Comparison of ENCODE assay signal across 8 cellular contexts in the genomic region with DNA sequence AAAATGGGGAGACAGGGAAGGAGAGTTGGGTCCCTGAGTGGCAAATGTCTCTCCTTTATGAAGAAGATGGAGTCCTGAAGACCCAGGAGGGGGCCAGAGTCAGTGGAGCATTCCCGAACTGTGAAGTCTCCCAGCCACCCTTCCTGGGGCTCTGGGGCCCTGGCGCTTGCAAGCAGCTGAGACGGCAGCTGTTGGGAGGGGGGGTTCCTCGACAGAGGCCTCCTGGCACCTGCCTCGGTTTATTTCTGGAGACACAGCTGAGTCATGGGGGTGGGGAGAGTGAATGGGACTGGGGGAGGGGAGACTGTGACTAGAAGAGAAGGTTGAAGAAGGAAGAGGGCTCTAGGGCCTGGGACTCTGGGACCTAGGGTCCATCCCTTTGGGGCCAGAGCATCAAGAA. TPM values are rescaled to one million over a fixed set of nuclear protein-coding genes. Genes with fewer than 3 reads are reported as not detected.
DNase-seq lines count a peak whose midpoint lies in the region; ATAC-seq, FAIRE-seq and TF ChIP-seq lines count a peak whose summit lies in the region.

No MANE protein-coding gene starts in this region.

- H3K9me3 Mint-ChIP-seq in T-helper 1 cell treated with Interleukin-12 subunit alpha and Interleukin-12 subunit beta and Interleukin-4 antibody, amounts not matched to agents 30 μg/mL and 1 μg/mL, for 36 hours: no peaks in the 10 kb centered on the region
- H3K9me3 Mint-ChIP-seq in astrocyte (ENCODE audit: unreplicated experiment): no peaks in the 10 kb centered on the region
- H3K9me3 Mint-ChIP-seq in activated T-cell treated with anti-CD3 and anti-CD28 coated beads, Interleukin-2, amount 50 U/mL, for 4 hours: no peaks in the 10 kb centered on the region

- H3K4me1 Mint-ChIP-seq in T-helper 1 cell treated with Interleukin-12 subunit alpha and Interleukin-12 subunit beta and Interleukin-4 antibody, amounts not matched to agents 30 μg/mL and 1 μg/mL, for 36 hours (ENCODE audit: low read depth): peaks cover 28% of the 10 kb centered on the region
- H3K4me1 Mint-ChIP-seq in astrocyte (ENCODE audit: low read depth, unreplicated experiment): peaks cover 78% of the 10 kb centered on the region
- H3K4me1 Mint-ChIP-seq in activated T-cell treated with anti-CD3 and anti-CD28 coated beads, Interleukin-2, amount 50 U/mL, for 4 hours (ENCODE audit: low read depth): peaks cover 33% of the 10 kb centered on the region

- peak overlapping the region; percentile 43 for H3K27ac Mint-ChIP-seq in T-helper 1 cell treated with Interleukin-12 subunit alpha and Interleukin-12 subunit beta and Interleukin-4 antibody, amounts not matched to agents 30 μg/mL and 1 μg/mL, for 36 hours
- peak overlapping the region; percentile 88 for H3K27ac Mint-ChIP-seq in astrocyte (ENCODE audit: unreplicated experiment)

- DNase-seq in T-helper 1 cell (no peak), astrocyte (ENCODE audit: low read depth) (peak; percentile 61), islet precursor cell (peak; percentile 87), tibial artery (peak; percentile 42 to 91), iPS-NIHi11 (ENCODE audit: low spot score) (no peak)
- DNase-seq in activated T-cell treated with anti-CD3 and anti-CD28 coated beads, Interleukin-2, amount 50 U/mL, for 4 hours: no peak

- H3K36me3 Mint-ChIP-seq in T-helper 1 cell treated with Interleukin-12 subunit alpha and Interleukin-12 subunit beta and Interleukin-4 antibody, amounts not matched to agents 30 μg/mL and 1 μg/mL, for 36 hours (ENCODE audit: low read depth): peaks cover 1% of the 10 kb centered on the region
- peaks cover 1% of the 10 kb centered on the region for H3K36me3 Mint-ChIP-seq in astrocyte (ENCODE audit: low read depth, unreplicated experiment)
- H3K36me3 Mint-ChIP-seq in activated T-cell treated with anti-CD3 and anti-CD28 coated beads, Interleukin-2, amount 50 U/mL, for 4 hours (ENCODE audit: insufficient read depth): no peaks in the 10 kb centered on the region

- H3K36me3 ChIP-seq in astrocyte (ENCODE audit: insufficient read depth, low read length) (no peaks in the 10 kb centered on the region), tibial artery (no peaks in the 10 kb centered on the region)

- H3K27me3 Mint-ChIP-seq in T-helper 1 cell treated with Interleukin-12 subunit alpha and Interleukin-12 subunit beta and Interleukin-4 antibody, amounts not matched to agents 30 μg/mL and 1 μg/mL, for 36 hours (ENCODE audit: low read depth): peaks cover 12% of the 10 kb centered on the region
- H3K27me3 Mint-ChIP-seq in astrocyte (ENCODE audit: low read depth, unreplicated experiment): no peaks in the 10 kb centered on the region
- peaks cover 1% of the 10 kb centered on the region for H3K27me3 Mint-ChIP-seq in activated T-cell treated with anti-CD3 and anti-CD28 coated beads, Interleukin-2, amount 50 U/mL, for 4 hours (ENCODE audit: low read depth)

- no peak overlapping the region for H3K4me3 Mint-ChIP-seq in T-helper 1 cell treated with Interleukin-12 subunit alpha and Interleukin-12 subunit beta and Interleukin-4 antibody, amounts not matched to agents 30 μg/mL and 1 μg/mL, for 36 hours
- peak overlapping the region; percentile 9 for H3K4me3 Mint-ChIP-seq in astrocyte (ENCODE audit: unreplicated experiment)
- H3K4me3 Mint-ChIP-seq in activated T-cell treated with anti-CD3 and anti-CD28 coated beads, Interleukin-2, amount 50 U/mL, for 4 hours: no peak overlapping the region

- H3K27me3 ChIP-seq in astrocyte (ENCODE audit: insufficient read depth, low read length): no peaks in the 10 kb centered on the region
- no peaks in the 10 kb centered on the region for H3K27me3 ChIP-seq in tibial artery

- H3K9me3 ChIP-seq in astrocyte (ENCODE audit: insufficient read depth, low read depth, low read length): no peaks in the 10 kb centered on the region
- no peaks in the 10 kb centered on the region for H3K9me3 ChIP-seq in tibial artery

- no peak overlapping the region for H2AFZ ChIP-seq in astrocyte (ENCODE audit: low read depth, low read length)

- TF ChIP-seq CTCF in astrocyte (IDR thresholded peaks at IDR 0.05; ENCODE audit: insufficient read depth, low read depth, low read length) (no peak), tibial artery (IDR thresholded peaks at IDR 0.05) (no peak)

- no peak for ATAC-seq in HG03095 (IDR thresholded peaks at IDR 0.05; ENCODE audit: unreplicated experiment)
- ATAC-seq in activated T-cell treated with anti-CD3 and anti-CD28 coated beads, Interleukin-2, amount 50 U/mL, for 4 hours: no peak

- no peak for FAIRE-seq in astrocyte (lab: Jason Lieb, UNC)

- H3K9ac ChIP-seq in astrocyte (ENCODE audit: low read length): peak overlapping the region; percentile 74

- intact Hi-C loops in tibial artery (cut with DNase I; ENCODE audit: low total_unique reads): no loop called here

- peaks cover 70% of the 10 kb centered on the region for H3K4me1 ChIP-seq in astrocyte (ENCODE audit: insufficient read depth, low read length)
- H3K4me1 ChIP-seq in tibial artery: peaks cover 0 to 90% (median 82%) of the 10 kb centered on the region in 4 donors

- no peaks in the 10 kb centered on the region for H3K79me2 ChIP-seq in astrocyte (ENCODE audit: insufficient read depth, low read length)

- no peak overlapping the region for H3K4me3 ChIP-seq in astrocyte (ENCODE audit: insufficient read depth, low read depth, low read length)
- no peak overlapping the region for H3K4me3 ChIP-seq in tibial artery

- peak overlapping the region; percentile 84 for H3K27ac ChIP-seq in astrocyte (ENCODE audit: low read depth, low read length)
- peak overlapping the region; percentile 63 to 77 for H3K27ac ChIP-seq in tibial artery

- peak overlapping the region; percentile 57 for H3K4me2 ChIP-seq in astrocyte (ENCODE audit: low read length)

- H4K20me1 ChIP-seq in astrocyte (ENCODE audit: insufficient read depth, low read length): no peaks in the 10 kb centered on the region

RNA-seq across cellular contexts. Expression of a gene that starts 14.0 kb away (rescaled TPM):
- 280 and 310 TPM in 2 replicates for total RNA-seq in astrocyte
- under 1 TPM; 0.05 to 0.13 (median 0.05) TPM for total RNA-seq in activated T-cell treated with anti-CD3 and anti-CD28 coated beads, Interleukin-2, amount 50 U/mL, for 4 hours

RNA-seq across cellular contexts. Expression of a gene that starts 21.3 kb away (rescaled TPM):
- total RNA-seq in astrocyte: 0.29 and 0.41 TPM in 2 replicates
- total RNA-seq in activated T-cell treated with anti-CD3 and anti-CD28 coated beads, Interleukin-2, amount 50 U/mL, for 4 hours: not detected

RNA-seq across cellular contexts. Expression of a gene that starts 42.2 kb away (rescaled TPM):
- 278 and 339 TPM in 2 replicates for total RNA-seq in astrocyte
- 1 to 10 TPM; 1.8 to 2.5 (median 2.4) TPM for total RNA-seq in activated T-cell treated with anti-CD3 and anti-CD28 coated beads, Interleukin-2, amount 50 U/mL, for 4 hours

RNA-seq across cellular contexts. Expression of a gene that starts 44.0 kb away (rescaled TPM):
- not detected in 2 replicates for total RNA-seq in astrocyte
- total RNA-seq in activated T-cell treated with anti-CD3 and anti-CD28 coated beads, Interleukin-2, amount 50 U/mL, for 4 hours: not detected

Comparison
In these comparisons a context has a peak if more than half of its experiments do, and no peak if none do; other contexts are left out.
1. DNase-seq: peak in astrocyte (single experiment), islet precursor cell (single experiment) and tibial artery (2 of 2); none in T-helper 1 cell (0 of 5), iPS-NIHi11 (single experiment) and activated T-cell treated with anti-CD3 and anti-CD28 coated beads, Interleukin-2, amount 50 U/mL, for 4 hours (single experiment).
2. RNA of a gene that starts 14.0 kb away (total RNA-seq): 280 to 310 TPM in astrocyte; 0.05 to 0.13 TPM in activated T-cell treated with anti-CD3 and anti-CD28 coated beads, Interleukin-2, amount 50 U/mL, for 4 hours; every median in the first group is over 100 times any median in the second.
3. RNA of a gene that starts 42.2 kb away (total RNA-seq): 278 to 339 TPM in astrocyte; 1.8 to 2.5 TPM in activated T-cell treated with anti-CD3 and anti-CD28 coated beads, Interleukin-2, amount 50 U/mL, for 4 hours; every median in the first group is over 10 times any median in the second.